In the genomic region with DNA sequence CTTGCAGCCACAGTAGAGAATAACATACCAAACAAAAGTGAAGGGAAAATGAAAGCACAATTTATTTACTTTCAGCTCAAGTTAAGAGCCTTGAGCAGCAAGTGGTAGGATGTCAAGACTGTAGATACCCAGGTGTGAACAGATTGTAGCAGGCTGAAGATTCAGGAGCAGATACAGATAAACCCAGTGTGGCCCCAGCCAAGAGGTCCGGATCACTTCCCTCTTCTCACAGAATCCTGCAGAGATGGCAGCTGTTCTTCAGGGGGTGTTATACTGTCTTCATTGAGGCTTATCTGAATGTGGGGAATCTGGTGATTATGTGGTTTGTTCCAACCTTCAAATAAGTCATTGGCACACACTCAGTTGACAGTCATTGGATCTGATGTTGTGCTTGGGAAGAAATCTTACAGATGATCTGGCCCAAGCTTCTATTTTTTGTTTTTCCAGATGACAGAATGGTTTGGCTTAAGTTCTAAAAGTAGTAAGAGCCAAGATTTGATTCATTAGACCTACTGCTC, we compare ENCODE assay signal across 9 cellular contexts.
DNase-seq lines count a peak whose midpoint lies in the region; ATAC-seq lines count a peak whose summit lies in the region.
"Had no signal": no experiment of that assay in that cellular context is flagged by ENCODE, and none has a peak within 500 bp of the region (broad histone marks: within the 10 kb centered on the region; RNA-seq: fewer than 3 reads in every experiment).

No MANE protein-coding gene starts in this region.

- ATAC-seq in HG03097 (IDR thresholded peaks at IDR 0.05; ENCODE audit: low FRiP score, unreplicated experiment) (no peak), GM21717 (IDR thresholded peaks at IDR 0.05; ENCODE audit: unreplicated experiment) (no peak)
- ATAC-seq: naive thymus-derived CD4-positive, alpha-beta T cell had no signal

- H3K27me3 ChIP-seq in rectal smooth muscle tissue (ENCODE audit: control insufficient read depth, insufficient read depth, low read length), result no peaks in the 10 kb centered on the region

- H3K27ac ChIP-seq in rectal smooth muscle tissue (ENCODE audit: low read depth, low read length), result peak overlapping the region; percentile 45

- DNase-seq in GM04504 (ENCODE audit: low read depth) (peak; percentile 49), NCI-H446 (lab: John Stamatoyannopoulos, UW) (peak; percentile 24 to 61), dedifferentiated amniotic fluid mesenchymal stem cell (ENCODE audit: extremely low spot score) (peak; percentile 76), NCI-H510A (lab: John Stamatoyannopoulos, UW) (no peak)
- DNase-seq: naive thymus-derived CD4-positive, alpha-beta T cell; SHP77 had no signal

- no peak overlapping the region for H3K9ac ChIP-seq in rectal smooth muscle tissue (ENCODE audit: low read length)

- peak overlapping the region; percentile 27 for H3K4me3 ChIP-seq in rectal smooth muscle tissue (ENCODE audit: low read length)

- no peaks in the 10 kb centered on the region for H3K36me3 ChIP-seq in rectal smooth muscle tissue (ENCODE audit: control insufficient read depth, insufficient read depth, low read length)

- H3K4me1 ChIP-seq in rectal smooth muscle tissue (ENCODE audit: control insufficient read depth, insufficient read depth, low read length), result peaks cover 28% of the 10 kb centered on the region
